Comparison of ENCODE assay signal across 14 cellular contexts in the genomic region with DNA sequence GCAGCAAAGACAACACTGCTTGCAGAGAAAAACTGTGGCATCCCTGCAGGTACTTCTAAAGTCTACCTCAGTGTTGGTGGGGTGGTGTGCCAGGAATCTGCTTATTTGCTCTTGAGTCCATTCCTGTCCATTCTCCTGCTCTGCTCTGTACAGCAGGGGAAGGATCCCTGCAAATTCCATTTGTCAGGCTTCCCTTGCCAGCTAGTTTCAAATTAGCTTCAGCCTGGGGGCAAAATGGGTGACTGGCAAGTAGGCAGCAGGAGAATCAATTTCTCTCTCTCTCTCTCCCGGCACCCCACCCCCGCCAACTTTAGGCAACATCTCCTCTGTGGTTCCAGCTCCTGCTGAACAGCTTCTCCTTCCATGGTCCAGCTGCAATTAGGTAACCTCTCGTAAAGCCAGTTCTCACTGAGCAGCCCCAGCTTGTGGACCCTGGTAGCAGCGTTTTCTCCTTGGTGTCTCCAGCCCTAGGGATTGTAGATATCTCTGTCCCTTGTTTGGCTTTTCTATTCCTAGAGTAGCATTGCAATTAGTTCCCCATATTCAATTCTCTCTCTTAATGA. TPM values are rescaled to one million over a fixed set of nuclear protein-coding genes. Genes with fewer than 3 reads are reported as not detected.
DNase-seq lines count a peak whose midpoint lies in the region; ATAC-seq, FAIRE-seq and TF ChIP-seq lines count a peak whose summit lies in the region.
"Had no signal": no experiment of that assay in that cellular context is flagged by ENCODE, and none has a peak within 500 bp of the region (broad histone marks: within the 10 kb centered on the region; RNA-seq: fewer than 3 reads in every experiment).

No MANE protein-coding gene starts in this region.

- TF ChIP-seq CTCF in BE2C (IDR thresholded peaks at IDR 0.05; ENCODE audit: low read depth, low read length) (no peak), upper lobe of left lung (IDR thresholded peaks at IDR 0.05) (no peak), PC-9 (conservative IDR thresholded peaks at IDR 0.05) (no peak)

- peaks cover 5% of the 10 kb centered on the region; the same call in 1 of the 2 replicates for H3K9me2 ChIP-seq in PC-9 (ENCODE audit: insufficient read depth)

- H3K27ac ChIP-seq in upper lobe of left lung (no peak overlapping the region), PC-9 (no peak overlapping the region)

- peak; percentile 68 for DNase-seq in BE2C
- DNase-seq in GM12892 (ENCODE audit: insufficient read length) = no peak
- peak; percentile 29 for DNase-seq in NOMO-1 treated with DMSO at 0.1 percent for 48 hours (lab: John Stamatoyannopoulos, UW; ENCODE audit: unreplicated experiment)
- peak; percentile 21 for DNase-seq in foreskin melanocyte
- no peak for DNase-seq in upper lobe of left lung
- no peak for DNase-seq in PC-9
- DNase-seq: NCI-H1417 treated with DMSO at 0.1 percent for 48 hours, NCI-H2029, NCI-H2171 treated with DMSO at 0.1 percent for 48 hours, NCI-H510A had no signal

- peaks cover 15% of the 10 kb centered on the region for H3F3A ChIP-seq in PC-9 (ENCODE audit: insufficient read depth, low read depth)

- no peaks in the 10 kb centered on the region for H3K79me2 ChIP-seq in PC-9 (ENCODE audit: low read depth)

- FAIRE-seq in GM12892 (lab: Jason Lieb, UNC) = peak; percentile 17
- FAIRE-seq: K562 had no signal

- H3K36me3 ChIP-seq in BE2C (no peaks in the 10 kb centered on the region), upper lobe of left lung (no peaks in the 10 kb centered on the region), PC-9 (ENCODE audit: low read depth) (no peaks in the 10 kb centered on the region)

- 64 to 91% methylated on average over 4 of the region's 4 CpGs for WGBS in upper lobe of left lung, 2 donors

- no peak for ATAC-seq in upper lobe of left lung (ENCODE audit: low FRiP score in 2 of 2)
- no peak for ATAC-seq in HG03520 (IDR thresholded peaks at IDR 0.05; ENCODE audit: unreplicated experiment)
- ATAC-seq in GM19035 (IDR thresholded peaks at IDR 0.05; ENCODE audit: unreplicated experiment) = no peak
- ATAC-seq: HCT116, K562 had no signal

- BruUV-seq in PC-9 (replicated peaks; lab: Mats Ljungman, UMichigan) = no TSS peak

- no peak for TF ChIP-seq EP300 in upper lobe of left lung (IDR thresholded peaks at IDR 0.05)

- no peak overlapping the region for H2AFZ ChIP-seq in PC-9

- no peaks in the 10 kb centered on the region for H4K20me1 ChIP-seq in PC-9 (ENCODE audit: insufficient read depth)

- peaks cover 6% of the 10 kb centered on the region for H3K4me1 ChIP-seq in BE2C
- peaks cover 4 to 8% (median 5%) of the 10 kb centered on the region in 4 donors for H3K4me1 ChIP-seq in upper lobe of left lung
- H3K4me1 ChIP-seq in PC-9 (replicated peaks; ENCODE audit: insufficient read depth) = peaks cover 17% of the 10 kb centered on the region

- H3K27me3 ChIP-seq in BE2C (no peaks in the 10 kb centered on the region), upper lobe of left lung (no peaks in the 10 kb centered on the region), PC-9 (ENCODE audit: insufficient read depth, low read depth) (no peaks in the 10 kb centered on the region)

- TF ChIP-seq POLR2A in GM12892 (IDR thresholded peaks at IDR 0.05; ENCODE audit: low read depth, low read length) (no peak), upper lobe of left lung (IDR thresholded peaks at IDR 0.05) (no peak)

- intact Hi-C loops in PC-9 (cut with micrococcal nuclease; ENCODE audit: unreplicated experiment) = no loop called here

- H3K9me3 ChIP-seq in BE2C (no peaks in the 10 kb centered on the region), upper lobe of left lung (no peaks in the 10 kb centered on the region), PC-9 (ENCODE audit: insufficient read depth, low read depth) (no peaks in the 10 kb centered on the region)

- no peak overlapping the region for H3K4me2 ChIP-seq in PC-9

- POLR2A ChIA-PET in PC-9 (lab: Charles Lee; ENCODE audit: unreplicated experiment) = interaction anchor here (0.7 kb wide), 1 partner anchor 892 kb away, joined by 4 read pairs; no protein-coding TSS in a partner anchor

- CTCF ChIA-PET in PC-9 (lab: Charles Lee) = no interaction called here

- H3K4me3 ChIP-seq in BE2C (ENCODE audit: low read depth, low read length) = peak overlapping the region; percentile 17; the same call in 1 of the 2 replicates
- H3K4me3 ChIP-seq in upper lobe of left lung = no peak overlapping the region
- H3K4me3 ChIP-seq in PC-9 = no peak overlapping the region
- H3K4me3 ChIP-seq: K562 had no signal

RNA-seq across cellular contexts. Expression of gene MYCBP2, which starts 6.7 kb away (rescaled TPM):
- polyA plus RNA-seq in BE2C (2012; ENCODE audit: insufficient read depth, insufficient read length, low read depth) = 38.5 TPM
- 57.9 TPM for polyA plus RNA-seq in GM12892 (2012; ENCODE audit: missing spikeins)
- total RNA-seq in upper lobe of left lung (100 to 1,000 TPM in 3 of 6 donors, 10 to 100 TPM in 3; 83.3 to 288 (median 127) TPM), PC-9 (2021) (51.6 and 55.6 TPM in 2 replicates)

Comparison
In these comparisons a context has a peak if more than half of its experiments do, and no peak if none do; other contexts are left out.
1. DNase-seq: peak in BE2C (single experiment), NOMO-1 treated with DMSO at 0.1 percent for 48 hours (single experiment) and foreskin melanocyte (single experiment); none in GM12892 (single experiment), upper lobe of left lung (0 of 2) and PC-9 (0 of 2).